32 cellular contexts compared by ENCODE assay signal in genomic region chr7:44182827-44183226, GRCh38. TPM values are rescaled to one million over a fixed set of nuclear protein-coding genes. Genes with fewer than 3 reads are reported as not detected.
"Had no signal": no experiment of that assay in that cellular context is flagged by ENCODE, and none has a peak within 500 bp of the region (broad histone marks: within the 10 kb centered on the region; RNA-seq: fewer than 3 reads in every experiment).

No MANE protein-coding gene starts in this region.

- H3K79me2 ChIP-seq: parathyroid adenoma had no signal

- H3K36me3 ChIP-seq: esophagus squamous epithelium, heart right ventricle, lower lobe of right lung, neutrophil, right lobe of liver, suprapubic skin, transverse colon, upper lobe of right lung, uterus had no signal

- H3K9ac ChIP-seq: parathyroid adenoma had no signal

- H3K27ac ChIP-seq: coronary artery, esophagus squamous epithelium, heart right ventricle, lower lobe of right lung, neutrophil, parathyroid adenoma, right lobe of liver, suprapubic skin, transverse colon, upper lobe of right lung, uterus had no signal

- H3K9me3 ChIP-seq: neutrophil, suprapubic skin, upper lobe of right lung had no signal

- H3K4me3 ChIP-seq: coronary artery, esophagus squamous epithelium, heart right ventricle, lower lobe of right lung, mucosa of descending colon, right lobe of liver, smooth muscle cell, suprapubic skin, transverse colon, upper lobe of right lung, uterus had no signal

- ATAC-seq: heart right ventricle; left colon; left ventricle myocardium superior; lower lobe of right lung; mucosa of descending colon; natural killer cell treated with Interleukin-12 subunit alpha and Interleukin-12 subunit beta and Interleukin-15 and Interleukin-18, amount 100 ng/mL, for 72 hours; right lobe of liver; stimulated activated naive CD8-positive, alpha-beta T cell treated with anti-CD3 and anti-CD28 coated beads, Interleukin-15, amount 100 ng/mL, for 72 hours; upper lobe of right lung had no signal

- H3K4me2 ChIP-seq: smooth muscle cell had no signal

- H3K4me1 ChIP-seq: lower lobe of right lung, right lobe of liver, transverse colon, upper lobe of right lung, uterus had no signal

- DNase-seq: dermis blood vessel endothelial cell; effector CD4-positive, alpha-beta T cell; erythroblast; esophagus squamous epithelium; foreskin melanocyte; glutamatergic neuron; heart right ventricle; hippocampal formation; kidney glomerular epithelial cell; left colon; left ventricle myocardium superior; lower lobe of right lung; mucosa of descending colon; naive B cell; right lobe of liver; stimulated activated CD4-positive, alpha-beta T cell treated with anti-CD3 and anti-CD28 coated beads, Interleukin-12 subunit alpha, Interleukin-12 subunit beta, amount 100 ng/mL, for 4 hours; stimulated activated CD4-positive, alpha-beta T cell treated with anti-CD3 and anti-CD28 coated beads, Interleukin-1b, Interleukin-23, amount 100 ng/mL, for 48 hours; stimulated activated CD4-positive, alpha-beta T cell treated with anti-CD3 and anti-CD28 coated beads, Interleukin-4, amount 100 ng/mL, for 1 hour; stimulated activated CD8-positive, alpha-beta memory T cell treated with anti-CD3 and anti-CD28 coated beads, Interleukin-4, amount 100 ng/mL, for 48 hours; stimulated activated naive CD4-positive, alpha-beta T cell; stimulated activated naive CD8-positive, alpha-beta T cell treated with anti-CD3 and anti-CD28 coated beads, Interleukin-15, amount 100 ng/mL, for 72 hours; transverse colon; upper lobe of right lung; uterus had no signal

- H2AFZ ChIP-seq: parathyroid adenoma had no signal

- H3K27me3 ChIP-seq: right lobe of liver, suprapubic skin, upper lobe of right lung, uterus had no signal

RNA-seq across cellular contexts. Expression of gene GCK, which starts 6.4 kb away (rescaled TPM):
- total RNA-seq: dermis blood vessel endothelial cell had no signal

RNA-seq across cellular contexts. Expression of gene MYL7, which starts 41.7 kb away (rescaled TPM):
- total RNA-seq: dermis blood vessel endothelial cell; esophagus squamous epithelium; left colon; natural killer cell treated with Interleukin-12 subunit alpha and Interleukin-12 subunit beta and Interleukin-15 and Interleukin-18, amount 100 ng/mL, for 72 hours; neural crest cell; omental fat pad; suprapubic skin; transverse colon; uterus had no signal
